Comparison of ENCODE assay signal across 7 cellular contexts in the genomic region with DNA sequence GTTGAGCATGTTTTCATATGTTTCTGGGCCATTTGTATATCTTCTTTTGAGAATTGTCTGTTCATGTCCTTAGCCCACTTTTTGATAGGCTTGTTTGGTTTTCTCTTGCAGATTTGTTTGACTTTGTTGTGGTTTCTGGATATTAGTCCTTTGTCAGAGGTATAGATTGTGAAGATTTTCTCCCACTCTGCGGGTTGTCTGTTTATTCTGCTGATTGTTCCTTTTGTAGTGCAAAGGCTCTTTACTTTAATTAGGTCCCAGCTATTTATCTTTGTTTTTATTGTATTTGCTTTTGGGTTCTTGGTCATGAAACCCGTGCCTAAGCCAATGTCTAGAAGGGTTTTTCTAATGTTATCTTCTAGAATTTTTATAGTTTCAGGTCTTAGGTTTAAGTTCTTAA. TPM values are rescaled to one million over a fixed set of nuclear protein-coding genes. Genes with fewer than 3 reads are reported as not detected.
DNase-seq lines count a peak whose midpoint lies in the region; ATAC-seq and TF ChIP-seq lines count a peak whose summit lies in the region.
"Not testable (repeated sequence)": the region's sequence is repeated elsewhere in the genome, so short reads cannot be mapped to it uniquely, and the experiment has no call there.

No MANE protein-coding gene starts in this region.

- not testable (repeated sequence) for DNase-seq in HEK293T (ENCODE audit: extremely low spot score); activated T-helper 2 cell treated with anti-CD3 and anti-CD28 coated beads, Interferon-gamma antibody, Interleukin-2, Interleukin-4, amounts not matched to agents 10 μg/mL and 5 μg/mL and 100 μg/mL, durations not matched to agents 14 hours and 24 hours and 36 hours (ENCODE audit: low spot score)
- DNase-seq in NCI-H1417 treated with DMSO at 0.1 percent for 48 hours (lab: John Stamatoyannopoulos, UW) (peak; percentile 4), NCI-H2107 treated with DMSO at 0.1 percent for 48 hours (lab: John Stamatoyannopoulos, UW; ENCODE audit: unreplicated experiment) (peak; percentile 10), NCI-H748 (lab: John Stamatoyannopoulos, UW; ENCODE audit: unreplicated experiment) (peak; percentile 79), PC-3 (peak; percentile 27)

- not testable (repeated sequence) for H3K4me2 ChIP-seq in PC-3 (ENCODE audit: low read length)

- peak overlapping the region; percentile 27; the same call in 1 of the 2 replicates for H3K27ac ChIP-seq in 22Rv1
- not testable (repeated sequence) for H3K27ac ChIP-seq in PC-3 (ENCODE audit: low read length)

- not testable (repeated sequence) for H3K79me2 ChIP-seq in PC-3 (ENCODE audit: low read length)

- H3K4me3 ChIP-seq in PC-3 (ENCODE audit: low read length), result not testable (repeated sequence)

- H3K4me1 Mint-ChIP-seq in activated T-helper 2 cell treated with anti-CD3 and anti-CD28 coated beads, Interferon-gamma antibody, Interleukin-2, Interleukin-4, amounts not matched to agents 10 μg/mL and 5 μg/mL and 100 μg/mL, durations not matched to agents 14 hours and 24 hours and 36 hours (ENCODE audit: low read depth), result not testable (repeated sequence)

- not testable (repeated sequence) for H3K9me2 ChIP-seq in PC-3 (replicated peaks; ENCODE audit: low read length)

- peak overlapping the region; percentile 7 for H3K27ac Mint-ChIP-seq in activated T-helper 2 cell treated with anti-CD3 and anti-CD28 coated beads, Interferon-gamma antibody, Interleukin-2, Interleukin-4, amounts not matched to agents 10 μg/mL and 5 μg/mL and 100 μg/mL, durations not matched to agents 14 hours and 24 hours and 36 hours

- H3K36me3 ChIP-seq in PC-3 (ENCODE audit: low read depth, low read length), result not testable (repeated sequence)

- POLR2A ChIA-PET in HEK293T (lab: Yijun Ruan, JAX); PC-3 (lab: Charles Lee; ENCODE audit: unreplicated experiment): not testable (repeated sequence)

- BruUV-seq in PC-3 (replicated peaks; lab: Mats Ljungman, UMichigan), result not testable (repeated sequence)

- H3K36me3 Mint-ChIP-seq in activated T-helper 2 cell treated with anti-CD3 and anti-CD28 coated beads, Interferon-gamma antibody, Interleukin-2, Interleukin-4, amounts not matched to agents 10 μg/mL and 5 μg/mL and 100 μg/mL, durations not matched to agents 14 hours and 24 hours and 36 hours (ENCODE audit: low read depth), result peaks cover 47% of the 10 kb centered on the region

- CTCF ChIA-PET in HEK293T (lab: Yijun Ruan, JAX); PC-3 (lab: Charles Lee): not testable (repeated sequence)

- TF ChIP-seq CTCF in 22Rv1 (IDR thresholded peaks at IDR 0.05); PC-3 (conservative IDR thresholded peaks at IDR 0.05; ENCODE audit: low read depth, low read length): not testable (repeated sequence)

- not testable (repeated sequence) for H3K9me3 ChIP-seq in PC-3 (ENCODE audit: low read length)

- H3K27me3 ChIP-seq in PC-3 (ENCODE audit: low read length), result not testable (repeated sequence)

- intact Hi-C loops in PC-3 (cut with micrococcal nuclease); activated T-helper 2 cell treated with anti-CD3 and anti-CD28 coated beads, Interferon-gamma antibody, Interleukin-2, Interleukin-4, amounts not matched to agents 10 μg/mL and 5 μg/mL and 100 μg/mL, durations not matched to agents 14 hours and 24 hours and 36 hours (cut with micrococcal nuclease): not testable (repeated sequence)

- not testable (repeated sequence) for H3K4me3 Mint-ChIP-seq in activated T-helper 2 cell treated with anti-CD3 and anti-CD28 coated beads, Interferon-gamma antibody, Interleukin-2, Interleukin-4, amounts not matched to agents 10 μg/mL and 5 μg/mL and 100 μg/mL, durations not matched to agents 14 hours and 24 hours and 36 hours (ENCODE audit: low read depth)

- H3K4me1 ChIP-seq in PC-3 (ENCODE audit: insufficient read depth, low read length), result not testable (repeated sequence)

- not testable (repeated sequence) for H4K20me1 ChIP-seq in PC-3 (ENCODE audit: low read length)

- peak; percentile 33 for ATAC-seq in PC-3

- peaks cover 67% of the 10 kb centered on the region for H3K9me3 Mint-ChIP-seq in activated T-helper 2 cell treated with anti-CD3 and anti-CD28 coated beads, Interferon-gamma antibody, Interleukin-2, Interleukin-4, amounts not matched to agents 10 μg/mL and 5 μg/mL and 100 μg/mL, durations not matched to agents 14 hours and 24 hours and 36 hours

- H3K9ac ChIP-seq in PC-3 (ENCODE audit: low read length), result not testable (repeated sequence)

- H2AFZ ChIP-seq in PC-3 (ENCODE audit: low read length), result not testable (repeated sequence)

- H3K27me3 Mint-ChIP-seq in activated T-helper 2 cell treated with anti-CD3 and anti-CD28 coated beads, Interferon-gamma antibody, Interleukin-2, Interleukin-4, amounts not matched to agents 10 μg/mL and 5 μg/mL and 100 μg/mL, durations not matched to agents 14 hours and 24 hours and 36 hours (ENCODE audit: low read depth), result not testable (repeated sequence)

- not testable (repeated sequence) for H3F3A ChIP-seq in PC-3 (ENCODE audit: low read length, unreplicated experiment)

TF ChIP-seq in HEK293T, 16 proteins besides CTCF, POLR2A, EP300 and RAD21:
- TF ChIP-seq FOXA1 (IDR thresholded peaks at IDR 0.05), result 0 out of 2 replicates have a peak, but pooled peaks have one; percentile 17

RNA-seq across cellular contexts. Expression of a gene that starts 29.0 kb away (rescaled TPM):
- 21.9 TPM in 2 replicates for total RNA-seq in PC-3 (2014; rRNA removed)
- total RNA-seq in activated T-helper 2 cell treated with anti-CD3 and anti-CD28 coated beads, Interferon-gamma antibody, Interleukin-2, Interleukin-4, amounts not matched to agents 10 μg/mL and 5 μg/mL and 100 μg/mL, durations not matched to agents 14 hours and 24 hours and 36 hours, result 250 and 251 TPM in 2 replicates

Comparison
In these comparisons a context has a peak if more than half of its experiments do, and no peak if none do; other contexts are left out.
1. RNA of a gene that starts 29.0 kb away (total RNA-seq): 250 to 251 TPM in activated T-helper 2 cell treated with anti-CD3 and anti-CD28 coated beads, Interferon-gamma antibody, Interleukin-2, Interleukin-4, amounts not matched to agents 10 μg/mL and 5 μg/mL and 100 μg/mL, durations not matched to agents 14 hours and 24 hours and 36 hours; 21.9 TPM in PC-3; every median in the first group is over 10 times any median in the second.